ENCODE assay signal across 1 cellular context in genomic region chr5:37370864-37371726, GRCh38.
TF ChIP-seq lines count a peak whose summit lies in the region.

TSS of gene NUP155 (minus strand) at chr5:37371106. CDS start at chr5:37370977, 129 bp downstream.

TF ChIP-seq in HepG2, 621 proteins besides CTCF, POLR2A, EP300 and RAD21 (continued from another document):
- TF ChIP-seq HIC2 (CRISPR knock-in tag; IDR thresholded peaks at IDR 0.05; ENCODE audit: low read depth) = no peak
- no peak for TF ChIP-seq ZBTB42 (CRISPR knock-in tag; IDR thresholded peaks at IDR 0.05)
- TF ChIP-seq GTF2F1 (IDR thresholded peaks at IDR 0.05; ENCODE audit: low read length) = no peak
- peak; percentile 43 for TF ChIP-seq FOXA3 (CRISPR knock-in tag; IDR thresholded peaks at IDR 0.05)
- TF ChIP-seq ZNF18 (CRISPR knock-in tag; IDR thresholded peaks at IDR 0.05; ENCODE audit: insufficient replicate concordance) = peak; percentile 33
- no peak for TF ChIP-seq TP53 (CRISPR knock-in tag; conservative IDR thresholded peaks at IDR 0.05)
- no peak for TF ChIP-seq MBD4 (IDR thresholded peaks at IDR 0.05; ENCODE audit: borderline replicate concordance, low read length)
- no peak for TF ChIP-seq DZIP1 (CRISPR knock-in tag; IDR thresholded peaks at IDR 0.05)
- TF ChIP-seq NR1H2 (CRISPR knock-in tag; IDR thresholded peaks at IDR 0.05; ENCODE audit: borderline replicate concordance, low read depth) = no peak
- no peak for TF ChIP-seq KDM6A (CRISPR knock-in tag; IDR thresholded peaks at IDR 0.05; ENCODE audit: low read depth)
- TF ChIP-seq ZKSCAN8 (CRISPR knock-in tag; IDR thresholded peaks at IDR 0.05; ENCODE audit: borderline replicate concordance) = no peak
- TF ChIP-seq NR3C1 (CRISPR knock-in tag; IDR thresholded peaks at IDR 0.05) = no peak
- no peak for TF ChIP-seq ZNF260 (CRISPR knock-in tag; IDR thresholded peaks at IDR 0.05; ENCODE audit: borderline replicate concordance, low read depth)
- no peak for TF ChIP-seq TFAP4 (IDR thresholded peaks at IDR 0.05; ENCODE audit: borderline replicate concordance, low read depth)
- no peak for TF ChIP-seq NCOA5 (CRISPR knock-in tag; IDR thresholded peaks at IDR 0.05)
- no peak for TF ChIP-seq HHEX (CRISPR knock-in tag; IDR thresholded peaks at IDR 0.05)
- no peak for TF ChIP-seq ZNF33B (CRISPR knock-in tag; IDR thresholded peaks at IDR 0.05)
- no peak for TF ChIP-seq CERS6 (CRISPR knock-in tag; IDR thresholded peaks at IDR 0.05)
- no peak for TF ChIP-seq PHB2 (IDR thresholded peaks at IDR 0.05; ENCODE audit: partially characterized antibody)
- no peak for TF ChIP-seq NR2F2 (IDR thresholded peaks at IDR 0.05; ENCODE audit: borderline replicate concordance, low read depth)
- peak; percentile 59 for TF ChIP-seq HNRNPLL (IDR thresholded peaks at IDR 0.05; ENCODE audit: low read depth, low read length, poor library complexity, severe bottlenecking)
- 0 out of 2 replicates have a peak, but pooled peaks have one; percentile 41 for TF ChIP-seq CHCHD3 (CRISPR knock-in tag; IDR thresholded peaks at IDR 0.05)
- no peak for TF ChIP-seq FOXO1 (CRISPR knock-in tag; IDR thresholded peaks at IDR 0.05)
- peak; percentile 98 for TF ChIP-seq LCORL (IDR thresholded peaks at IDR 0.05)
- TF ChIP-seq LCORL (CRISPR knock-in tag; IDR thresholded peaks at IDR 0.05) = peak; percentile 73; the same call in 1 of the 2 replicates
- no peak for TF ChIP-seq ZNF264 (CRISPR knock-in tag; IDR thresholded peaks at IDR 0.05)
- TF ChIP-seq SMARCE1 (IDR thresholded peaks at IDR 0.05; ENCODE audit: borderline replicate concordance) = no peak
- no peak for TF ChIP-seq PRMT3 (CRISPR knock-in tag; IDR thresholded peaks at IDR 0.05; ENCODE audit: borderline replicate concordance, low read depth)
- TF ChIP-seq ZBTB3 (CRISPR knock-in tag; IDR thresholded peaks at IDR 0.05; ENCODE audit: borderline replicate concordance, low read depth) = no peak
- TF ChIP-seq ZBTB7A (CRISPR knock-in tag; IDR thresholded peaks at IDR 0.05) = no peak
- TF ChIP-seq TBL1XR1 (IDR thresholded peaks at IDR 0.05; ENCODE audit: borderline replicate concordance, low read length, partially characterized antibody) = peak; percentile 29
- TF ChIP-seq MATR3 (CRISPR knock-in tag; IDR thresholded peaks at IDR 0.05) = no peak
- TF ChIP-seq BORCS8-MEF2B (CRISPR knock-in tag; IDR thresholded peaks at IDR 0.05) = peak; percentile 43; the same call in 1 of the 2 replicates
- 0 out of 2 replicates have a peak, but pooled peaks have one; percentile 27 for TF ChIP-seq ETV6 (CRISPR knock-in tag; conservative IDR thresholded peaks at IDR 0.05)
- 0 out of 2 replicates have a peak, but pooled peaks have one; percentile 20 for TF ChIP-seq MAF1 (CRISPR knock-in tag; IDR thresholded peaks at IDR 0.05; ENCODE audit: borderline replicate concordance)
- no peak for TF ChIP-seq HNF1A (IDR thresholded peaks at IDR 0.05; ENCODE audit: low read depth)
- no peak for TF ChIP-seq HNF1A (CRISPR knock-in tag; IDR thresholded peaks at IDR 0.05; ENCODE audit: borderline replicate concordance)
- no peak for TF ChIP-seq TOE1 (CRISPR knock-in tag; IDR thresholded peaks at IDR 0.05)
- no peak for TF ChIP-seq JARID2 (CRISPR knock-in tag; IDR thresholded peaks at IDR 0.05; ENCODE audit: insufficient replicate concordance)
- TF ChIP-seq SETDB1 (CRISPR knock-in tag; IDR thresholded peaks at IDR 0.05; ENCODE audit: borderline replicate concordance) = no peak
- TF ChIP-seq TBX3 (IDR thresholded peaks at IDR 0.05; ENCODE audit: borderline replicate concordance) = no peak
- no peak for TF ChIP-seq ZNF205 (CRISPR knock-in tag; IDR thresholded peaks at IDR 0.05)
